ENCODE assay signal across 8 cellular contexts in the genomic region with DNA sequence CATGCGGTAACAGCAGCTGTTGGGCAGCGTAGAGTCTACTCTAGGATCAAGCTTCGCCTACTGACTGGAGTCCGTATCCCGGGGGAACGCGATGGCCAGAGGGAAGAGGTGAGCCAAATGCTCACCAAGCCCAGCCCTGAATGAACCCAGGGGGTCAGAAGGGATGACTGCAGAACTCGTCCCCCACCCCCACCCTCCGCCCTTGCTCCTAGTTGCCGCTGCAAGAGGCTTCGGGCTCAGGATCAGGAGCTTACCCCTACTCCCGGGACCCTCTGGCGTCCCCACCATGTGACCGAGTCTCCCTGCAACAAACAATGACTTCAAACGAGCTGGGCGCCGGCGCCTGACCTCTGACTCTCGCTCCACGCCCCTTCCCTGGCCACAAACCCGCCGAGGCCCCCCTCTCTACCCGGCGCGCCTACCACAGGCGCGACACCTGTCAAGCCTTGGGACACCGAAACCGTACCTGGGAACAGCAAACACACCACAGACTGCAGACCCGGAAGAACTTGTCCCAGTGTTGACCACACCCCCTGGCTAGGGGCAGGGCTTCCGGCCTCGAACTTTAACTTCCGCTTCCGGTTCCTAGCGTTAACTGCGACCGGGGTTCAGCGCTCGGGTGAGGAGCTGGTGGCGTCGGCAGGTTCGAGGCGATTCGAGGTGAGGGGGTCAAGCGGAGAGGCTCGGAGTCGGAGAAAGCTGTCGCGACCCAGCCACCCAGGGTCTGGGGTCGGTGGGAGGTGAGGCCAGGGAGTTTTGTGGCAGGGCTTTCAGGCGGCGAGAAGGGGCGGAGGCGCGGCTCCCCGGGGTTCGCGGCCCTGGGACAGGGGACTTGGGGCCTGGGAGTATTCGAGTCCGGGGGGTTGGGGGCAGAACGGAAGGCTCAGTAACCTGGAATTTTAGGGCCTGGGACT. TPM values are rescaled to one million over a fixed set of nuclear protein-coding genes. Genes with fewer than 3 reads are reported as not detected.
A peak's percentile ranks its signal among the peaks of the same experiment; 100 is the strongest.
DNase-seq lines count a peak whose midpoint lies in the region; ATAC-seq and TF ChIP-seq lines count a peak whose summit lies in the region.

Gene UBL5, plus strand, starts transcription at position 594 of the 914 bp plus-strand sequence. CDS start 420 bp downstream, outside the sequence.

- DNase-seq in DND-41: peak; percentile 92
- DNase-seq in GM23248: peak; percentile 93
- peak; percentile 93 to 94 for DNase-seq in Kasumi-1 (lab: John Stamatoyannopoulos, UW)
- peak; percentile 91 for DNase-seq in RKO (ENCODE audit: low spot score)
- peak; percentile 83 for DNase-seq in activated T-helper 1 cell treated with Interleukin-2 at 50 U/mL for 16 hours (ENCODE audit: low read depth)
- peak; percentile 34 for DNase-seq in esophagus squamous epithelium (lab: John Stamatoyannopoulos, UW)
- DNase-seq in myocyte (ENCODE audit: low read depth): peak; percentile 95
- peak; percentile 81 to 84 for DNase-seq in stimulated activated CD8-positive, alpha-beta memory T cell treated with anti-CD3 and anti-CD28 coated beads, Interleukin-7, amount 100 ng/mL, for 4 hours (ENCODE audit: low read depth in 2 of 2)

- peak within 1 kb of the TSS; percentile 96 for H3K4me3 ChIP-seq in DND-41 (ENCODE audit: low read depth in 1 of 2, low read length in 2 of 2)
- peak within 1 kb of the TSS; percentile 98 for H3K4me3 ChIP-seq in GM23248
- H3K4me3 ChIP-seq in esophagus squamous epithelium: peak within 1 kb of the TSS; percentile 64 to 98 (median 96)

- intact Hi-C loops in esophagus squamous epithelium (cut with DNase I): no loop called here

- peak within 1 kb of the TSS; percentile 99 for H3K4me2 ChIP-seq in DND-41 (ENCODE audit: insufficient read depth, low read length)
- peak within 1 kb of the TSS; percentile 93 for H3K4me2 ChIP-seq in GM23248 (ENCODE audit: unreplicated experiment)

- no peaks in the 10 kb centered on the region for H3K9me2 ChIP-seq in GM23248 (ENCODE audit: insufficient read depth)

- H4K20me1 ChIP-seq in DND-41 (ENCODE audit: insufficient read depth, low read length): peaks cover 17% of the 10 kb centered on the region
- no peaks in the 10 kb centered on the region for H4K20me1 ChIP-seq in GM23248 (ENCODE audit: insufficient read depth)

- TF ChIP-seq POLR2A in esophagus squamous epithelium (IDR thresholded peaks at IDR 0.05): peak in 3 of 4 donors; percentile 74 to 88 (median 78)

- 1% methylated on average over 46 to 61 of the region's 61 CpGs for WGBS in GM23248 (ENCODE audit: low coverage in 1 of 2, low lambda C conversion rate in 2 of 2, missing lambda C conversion rate in 2 of 2), 2 experiments
- 0% methylated on average over 4 to 25 of the region's 61 CpGs for WGBS in esophagus squamous epithelium, 2 donors

- ATAC-seq in DND-41 (ENCODE audit: insufficient read depth, low read depth): peak; percentile 99

- H3K27ac ChIP-seq in DND-41 (ENCODE audit: low read length) (peak within 1 kb of the TSS; percentile 80), GM23248 (peak within 1 kb of the TSS; percentile 30), esophagus squamous epithelium (peak within 1 kb of the TSS; percentile 91 to 94 (median 92))

- H2AFZ ChIP-seq in DND-41 (ENCODE audit: low read depth, low read length): peak within 1 kb of the TSS; percentile 96
- H2AFZ ChIP-seq in GM23248: peak within 1 kb of the TSS; percentile 91

- H3K27me3 ChIP-seq in DND-41 (ENCODE audit: insufficient read depth, low read length, poor library complexity) (no peaks in the 10 kb centered on the region), GM23248 (replicated peaks; ENCODE audit: insufficient read depth) (no peaks in the 10 kb centered on the region), esophagus squamous epithelium (no peaks in the 10 kb centered on the region)

- peak within 1 kb of the TSS; percentile 77 for H3K9ac ChIP-seq in DND-41 (ENCODE audit: low read depth, low read length)
- peak within 1 kb of the TSS; percentile 89 for H3K9ac ChIP-seq in GM23248

- in situ Hi-C loops in GM23248 (cut with MboI): no loop called here

- H3K36me3 ChIP-seq in DND-41 (ENCODE audit: insufficient read depth, low read length) (peaks cover 30% of the 10 kb centered on the region), GM23248 (ENCODE audit: low read depth) (0 out of 2 replicates have a peak, but pooled peaks cover 6% of the 10 kb centered on the region), esophagus squamous epithelium (peaks cover 0 to 38% (median 0%) of the 10 kb centered on the region in 3 donors)

- TF ChIP-seq CTCF in DND-41 (IDR thresholded peaks at IDR 0.05; ENCODE audit: borderline replicate concordance, extremely low read depth, low read length, poor library complexity, severe bottlenecking) (no peak), esophagus squamous epithelium (IDR thresholded peaks at IDR 0.05) (no peak)

- peaks cover 38% of the 10 kb centered on the region for H3K4me1 ChIP-seq in DND-41 (ENCODE audit: insufficient read depth, low read length)
- peaks cover 4% of the 10 kb centered on the region; the same call in 1 of the 2 replicates for H3K4me1 ChIP-seq in GM23248 (ENCODE audit: insufficient read depth)
- H3K4me1 ChIP-seq in esophagus squamous epithelium: peaks cover 11 to 34% (median 22%) of the 10 kb centered on the region in 3 donors

- H3F3A ChIP-seq in GM23248 (ENCODE audit: insufficient read depth): no peaks in the 10 kb centered on the region

- peaks cover 53% of the 10 kb centered on the region for H3K79me2 ChIP-seq in DND-41 (ENCODE audit: insufficient read depth, low read length)
- peaks cover 81% of the 10 kb centered on the region for H3K79me2 ChIP-seq in GM23248 (ENCODE audit: insufficient read depth)

- H3K9me3 ChIP-seq in DND-41 (ENCODE audit: insufficient read depth, low read length, severe bottlenecking): no peaks in the 10 kb centered on the region
- H3K9me3 ChIP-seq in GM23248 (ENCODE audit: low read depth): no peaks in the 10 kb centered on the region
- H3K9me3 ChIP-seq in esophagus squamous epithelium: no peaks in the 10 kb centered on the region

RNA-seq across cellular contexts. Expression of gene UBL5, which starts in this region (rescaled TPM):
- total RNA-seq in GM23248 (2014; rRNA removed; shearing (Covaris generic)): 392 and 413 TPM in 2 replicates
- 605 and 606 TPM in 2 replicates for polyA plus RNA-seq in GM23248 (2016; fragmentation: Nextera tagmentation; extraction: Ambion mirVana)
- 100 to 1,000 TPM; 394 to 688 (median 499) TPM for total RNA-seq in esophagus squamous epithelium
- 417 and 480 TPM in 2 replicates for total RNA-seq in myocyte
- 805 TPM for polyA plus RNA-seq in myocyte (2012)

Comparison
In these comparisons a context has a peak if more than half of its experiments do, and no peak if none do; other contexts are left out.
1. Peak in every context shown above with its lines: DNase-seq, ATAC-seq, H3K4me3 ChIP-seq and H3K27ac ChIP-seq.
2. DNase-seq: peak in every context shown above with its lines; median percentile 95 in myocyte; 94 in Kasumi-1; 93 in GM23248; 92 in DND-41; 91 in RKO; 83 in activated T-helper 1 cell treated with Interleukin-2 at 50 U/mL for 16 hours; 82 in stimulated activated CD8-positive, alpha-beta memory T cell treated with anti-CD3 and anti-CD28 coated beads, Interleukin-7, amount 100 ng/mL, for 4 hours; 34 in esophagus squamous epithelium.
3. H3K27ac ChIP-seq: peak in every context shown above with its lines; median percentile 92 in esophagus squamous epithelium; 80 in DND-41; 30 in GM23248.